ENCODE assay signal across 14 cellular contexts in genomic region chr20:40860487-40860902, GRCh38.
DNase-seq lines count a peak whose midpoint lies in the region; ATAC-seq and TF ChIP-seq lines count a peak whose summit lies in the region.
"Had no signal": no experiment of that assay in that cellular context is flagged by ENCODE, and none has a peak within 500 bp of the region (broad histone marks: within the 10 kb centered on the region; RNA-seq: fewer than 3 reads in every experiment).

No MANE protein-coding gene starts in this region.

- H3K4me3 ChIP-seq in RWPE2 (ENCODE audit: severe bottlenecking) (no peak overlapping the region), gastrocnemius medialis (no peak overlapping the region), aorta (ENCODE audit: low read length in 2 of 2) (no peak overlapping the region)
- H3K4me3 ChIP-seq: breast epithelium, lung had no signal

- no peak overlapping the region for H3K27ac ChIP-seq in RWPE2 (ENCODE audit: poor library complexity, severe bottlenecking)
- no peak overlapping the region for H3K27ac ChIP-seq in gastrocnemius medialis
- H3K27ac ChIP-seq in aorta (ENCODE audit: low read depth in 1 of 2, low read length in 2 of 2) = no peak overlapping the region
- H3K27ac ChIP-seq: breast epithelium had no signal

- H3K36me3 ChIP-seq in RWPE2 (ENCODE audit: low read depth) = no peaks in the 10 kb centered on the region
- H3K36me3 ChIP-seq in gastrocnemius medialis = no peaks in the 10 kb centered on the region
- no peaks in the 10 kb centered on the region for H3K36me3 ChIP-seq in aorta (ENCODE audit: control insufficient read depth in 1 of 2, insufficient read depth in 2 of 2, low read length in 1 of 2)
- H3K36me3 ChIP-seq: breast epithelium had no signal

- no peaks in the 10 kb centered on the region for H3K9me3 ChIP-seq in RWPE2 (ENCODE audit: severe bottlenecking)
- H3K9me3 ChIP-seq in gastrocnemius medialis = no peaks in the 10 kb centered on the region
- no peaks in the 10 kb centered on the region for H3K9me3 ChIP-seq in aorta (ENCODE audit: control insufficient read depth, low read length)
- H3K9me3 ChIP-seq: breast epithelium had no signal

- no peak for TF ChIP-seq CTCF in RWPE2 (IDR thresholded peaks at IDR 0.05; ENCODE audit: poor library complexity, severe bottlenecking)
- TF ChIP-seq CTCF in gastrocnemius medialis (IDR thresholded peaks at IDR 0.05 in 4 of 5, conservative IDR thresholded peaks at IDR 0.05 in 1 of 5) = no peak

- H3K27me3 ChIP-seq in RWPE2 (ENCODE audit: insufficient read depth, poor library complexity, severe bottlenecking) (peaks cover 6% of the 10 kb centered on the region), gastrocnemius medialis (no peaks in the 10 kb centered on the region), aorta (ENCODE audit: control insufficient read depth in 1 of 2, insufficient read depth in 2 of 2, low read length in 1 of 2) (no peaks in the 10 kb centered on the region)
- H3K27me3 ChIP-seq: breast epithelium had no signal

- in situ Hi-C loops in gastrocnemius medialis (cut with MboI; ENCODE audit: low sequenced_read_pairs in 4 of 4) = no loop called here

- DNase-seq in GM04503 (ENCODE audit: low read depth) (peak; percentile 64), RWPE2 (ENCODE audit: low spot score) (no peak), fibroblast of peridontal ligament (ENCODE audit: extremely low read depth) (peak; percentile 79), gastrocnemius medialis (no peak), GM19240 (ENCODE audit: insufficient read length, low spot score) (no peak), activated gamma-delta T cell (lab: John Stamatoyannopoulos, UW) (no peak), aorta (no peak)
- no peak for DNase-seq in activated effector memory CD4-positive, alpha-beta T cell treated with Interleukin-2 at 50 U/mL for 16 hours
- DNase-seq: CD8-positive, alpha-beta memory T cell; NCI-H1105 treated with DMSO at 0.1 percent for 48 hours; nucleus accumbens; substantia nigra had no signal

- WGBS in aorta, 2 donors = 93 to 97% methylated on average over 8 of the region's 8 CpGs

- TF ChIP-seq POLR2A in gastrocnemius medialis (IDR thresholded peaks at IDR 0.05) = no peak

- H3K4me1 ChIP-seq in RWPE2 (ENCODE audit: insufficient read depth, poor library complexity, severe bottlenecking) (no peaks in the 10 kb centered on the region), gastrocnemius medialis (peaks cover 0 to 8% of the 10 kb centered on the region in 2 donors), aorta (ENCODE audit: control insufficient read depth in 1 of 2, insufficient read depth in 2 of 2, low read length in 2 of 2) (no peaks in the 10 kb centered on the region)
- H3K4me1 ChIP-seq: breast epithelium had no signal

- peak; percentile 32 for ATAC-seq in RWPE2 (ENCODE audit: low read depth)
- ATAC-seq in gastrocnemius medialis = peak; percentile 58 to 86
- ATAC-seq in aorta (ENCODE audit: low FRiP score) = no peak

- intact Hi-C loops in gastrocnemius medialis (cut with DNase I; ENCODE audit: low total_unique reads) = no loop called here
- intact Hi-C loops in aorta (cut with DNase I) = loop anchor here in 1 of 2 donors (10.0 kb wide), 1 partner anchor 116 kb away; no protein-coding TSS in a partner anchor

Comparison
In these comparisons a context has a peak if more than half of its experiments do, and no peak if none do; other contexts are left out.
1. DNase-seq: peak in GM04503 (single experiment) and fibroblast of peridontal ligament (single experiment); none in RWPE2 (single experiment), gastrocnemius medialis (0 of 2), GM19240 (single experiment), activated effector memory CD4-positive, alpha-beta T cell treated with Interleukin-2 at 50 U/mL for 16 hours (single experiment), activated gamma-delta T cell (single experiment) and aorta (0 of 2).